Comparison of ENCODE assay signal across 9 cellular contexts in genomic region chr19:38721977-38722773, GRCh38. TPM values are rescaled to one million over a fixed set of nuclear protein-coding genes. Genes with fewer than 3 reads are reported as not detected.
DNase-seq lines count a peak whose midpoint lies in the region; ATAC-seq, FAIRE-seq and TF ChIP-seq lines count a peak whose summit lies in the region.
"Had no signal": no experiment of that assay in that cellular context is flagged by ENCODE, and none has a peak within 500 bp of the region (broad histone marks: within the 10 kb centered on the region; RNA-seq: fewer than 3 reads in every experiment).

No MANE protein-coding gene starts in this region.

- no peaks in the 10 kb centered on the region for H3K27me3 Mint-ChIP-seq in activated CD8-positive, alpha-beta memory T cell treated with anti-CD3 and anti-CD28 coated beads, Interleukin-2, amount 10 ng/mL, durations not matched to agents 7 days and 5 days
- no peaks in the 10 kb centered on the region for H3K27me3 Mint-ChIP-seq in activated naive CD4-positive, alpha-beta T cell treated with anti-CD3 and anti-CD28 coated beads, Interleukin-2, amount 10 ng/mL, durations not matched to agents 7 days and 5 days

- H3K27ac ChIP-seq in pancreas (peak overlapping the region; percentile 24 to 70 (median 59)), colonic mucosa (no peak overlapping the region)

- H3K27ac Mint-ChIP-seq in activated CD8-positive, alpha-beta memory T cell treated with anti-CD3 and anti-CD28 coated beads, Interleukin-2, amount 10 ng/mL, durations not matched to agents 7 days and 5 days: no peak overlapping the region
- no peak overlapping the region for H3K27ac Mint-ChIP-seq in activated naive CD4-positive, alpha-beta T cell treated with anti-CD3 and anti-CD28 coated beads, Interleukin-2, amount 10 ng/mL, durations not matched to agents 7 days and 5 days

- no peaks in the 10 kb centered on the region for H3K27me3 ChIP-seq in pancreas
- H3K27me3 ChIP-seq in colonic mucosa: no peaks in the 10 kb centered on the region

- CTCF ChIA-PET in activated CD8-positive, alpha-beta memory T cell treated with anti-CD3 and anti-CD28 coated beads, Interleukin-2, amount 10 ng/mL, durations not matched to agents 7 days and 5 days (lab: Charles Lee): interaction anchor here (2.8 kb wide), 1 partner anchor 11 kb away, joined by 8 read pairs; no protein-coding TSS in a partner anchor
- CTCF ChIA-PET in activated naive CD4-positive, alpha-beta T cell treated with anti-CD3 and anti-CD28 coated beads, Interleukin-2, amount 10 ng/mL, durations not matched to agents 7 days and 5 days (lab: Charles Lee): interaction anchor here (1.3 kb wide), 1 partner anchor 208 kb away, joined by 5 read pairs; the partner anchor contains the start of genes MRPS12 and SARS2

- no peaks in the 10 kb centered on the region for H3K9me3 Mint-ChIP-seq in activated CD8-positive, alpha-beta memory T cell treated with anti-CD3 and anti-CD28 coated beads, Interleukin-2, amount 10 ng/mL, durations not matched to agents 7 days and 5 days (ENCODE audit: low read depth)
- no peaks in the 10 kb centered on the region for H3K9me3 Mint-ChIP-seq in activated naive CD4-positive, alpha-beta T cell treated with anti-CD3 and anti-CD28 coated beads, Interleukin-2, amount 10 ng/mL, durations not matched to agents 7 days and 5 days

- no peak overlapping the region for H3K4me3 ChIP-seq in pancreas
- H3K4me3 ChIP-seq in colonic mucosa: no peak overlapping the region

- no peaks in the 10 kb centered on the region for H3K4me1 ChIP-seq in pancreas
- no peaks in the 10 kb centered on the region for H3K4me1 ChIP-seq in colonic mucosa

- peaks cover 5% of the 10 kb centered on the region for H3K4me1 Mint-ChIP-seq in activated CD8-positive, alpha-beta memory T cell treated with anti-CD3 and anti-CD28 coated beads, Interleukin-2, amount 10 ng/mL, durations not matched to agents 7 days and 5 days
- H3K4me1 Mint-ChIP-seq in activated naive CD4-positive, alpha-beta T cell treated with anti-CD3 and anti-CD28 coated beads, Interleukin-2, amount 10 ng/mL, durations not matched to agents 7 days and 5 days: no peaks in the 10 kb centered on the region

- peak; percentile 47 for DNase-seq in astrocyte of the hippocampus (ENCODE audit: low read depth, low spot score)
- DNase-seq in left ventricle myocardium superior: peak; percentile 72
- DNase-seq in pancreas: peak in 1 of 6 donors; percentile 29
- DNase-seq in activated CD8-positive, alpha-beta memory T cell treated with anti-CD3 and anti-CD28 coated beads, Interleukin-2, amount 10 ng/mL, durations not matched to agents 7 days and 5 days: no peak
- no peak for DNase-seq in activated naive CD4-positive, alpha-beta T cell treated with anti-CD3 and anti-CD28 coated beads, Interleukin-2, amount 10 ng/mL, durations not matched to agents 7 days and 5 days
- no peak for DNase-seq in D721Med (ENCODE audit: insufficient read length, low spot score)
- DNase-seq in colonic mucosa: no peak

- TF ChIP-seq CTCF in pancreas (IDR thresholded peaks at IDR 0.05) (no peak), D721Med (IDR thresholded peaks at IDR 0.05; ENCODE audit: insufficient read depth, missing control alignments) (no peak), colonic mucosa (IDR thresholded peaks at IDR 0.05) (no peak)

- peaks cover 15% of the 10 kb centered on the region for H3K36me3 Mint-ChIP-seq in activated CD8-positive, alpha-beta memory T cell treated with anti-CD3 and anti-CD28 coated beads, Interleukin-2, amount 10 ng/mL, durations not matched to agents 7 days and 5 days
- H3K36me3 Mint-ChIP-seq in activated naive CD4-positive, alpha-beta T cell treated with anti-CD3 and anti-CD28 coated beads, Interleukin-2, amount 10 ng/mL, durations not matched to agents 7 days and 5 days: peaks cover 12% of the 10 kb centered on the region

- peak overlapping the region in 1 of 2 donors; percentile 19 for H3K9ac ChIP-seq in colonic mucosa (ENCODE audit: low read depth in 2 of 2, low read length in 2 of 2)

- WGBS in pancreas, 2 donors: 53 to 55% methylated on average over 17 of the region's 17 CpGs

- peaks cover 9 to 85% (median 69%) of the 10 kb centered on the region in 3 donors for H3K36me3 ChIP-seq in pancreas
- peaks cover 88% of the 10 kb centered on the region for H3K36me3 ChIP-seq in colonic mucosa

- intact Hi-C loops in left ventricle myocardium superior (cut with micrococcal nuclease): no loop called here
- intact Hi-C loops in pancreas (cut with DNase I): no loop called here
- intact Hi-C loops in colonic mucosa (cut with DNase I): no loop called here

- peak; percentile 17 for ATAC-seq in left ventricle myocardium superior
- peak in 2 of 4 donors; percentile 39 for ATAC-seq in pancreas
- no peak for ATAC-seq in activated CD8-positive, alpha-beta memory T cell treated with anti-CD3 and anti-CD28 coated beads, Interleukin-2, amount 10 ng/mL, durations not matched to agents 7 days and 5 days

- H3K4me3 Mint-ChIP-seq in activated CD8-positive, alpha-beta memory T cell treated with anti-CD3 and anti-CD28 coated beads, Interleukin-2, amount 10 ng/mL, durations not matched to agents 7 days and 5 days: no peak overlapping the region
- H3K4me3 Mint-ChIP-seq in activated naive CD4-positive, alpha-beta T cell treated with anti-CD3 and anti-CD28 coated beads, Interleukin-2, amount 10 ng/mL, durations not matched to agents 7 days and 5 days: no peak overlapping the region

- no peaks in the 10 kb centered on the region for H3K9me3 ChIP-seq in pancreas
- no peaks in the 10 kb centered on the region for H3K9me3 ChIP-seq in colonic mucosa

- FAIRE-seq in pancreas (lab: Jason Lieb, UNC) (no peak), D721Med (lab: Jason Lieb, UNC) (no peak)
- FAIRE-seq: GM19239 had no signal

RNA-seq across cellular contexts. Expression of gene CAPN12, which starts 22.1 kb away (rescaled TPM):
- total RNA-seq in left ventricle myocardium superior (not detected), pancreas (1 to 10 TPM; 2.3 to 8.8 (median 7.1) TPM), colonic mucosa (1 to 10 TPM; 5.2 to 5.7 TPM)
- 10 to 100 TPM; 40.4 to 46.3 TPM for polyA plus RNA-seq in pancreas
- 10 to 100 TPM in 1 of 2 experiments, 1 to 10 TPM in 1; 8.4 to 17.5 TPM for total RNA-seq in activated CD8-positive, alpha-beta memory T cell treated with anti-CD3 and anti-CD28 coated beads, Interleukin-2, amount 10 ng/mL, durations not matched to agents 7 days and 5 days

RNA-seq across cellular contexts. Expression of gene LGALS7, which starts 51.1 kb away (rescaled TPM):
- total RNA-seq in left ventricle myocardium superior (not detected), pancreas (not detected), colonic mucosa (not detected)
- not detected for polyA plus RNA-seq in pancreas
- total RNA-seq in activated CD8-positive, alpha-beta memory T cell treated with anti-CD3 and anti-CD28 coated beads, Interleukin-2, amount 10 ng/mL, durations not matched to agents 7 days and 5 days: not detected
- total RNA-seq: pulmonary artery endothelial cell had no signal

Comparison
In these comparisons a context has a peak if more than half of its experiments do, and no peak if none do; other contexts are left out.
1. DNase-seq: peak in astrocyte of the hippocampus (single experiment) and left ventricle myocardium superior (single experiment); none in activated CD8-positive, alpha-beta memory T cell treated with anti-CD3 and anti-CD28 coated beads, Interleukin-2, amount 10 ng/mL, durations not matched to agents 7 days and 5 days (single experiment), activated naive CD4-positive, alpha-beta T cell treated with anti-CD3 and anti-CD28 coated beads, Interleukin-2, amount 10 ng/mL, durations not matched to agents 7 days and 5 days (single experiment), D721Med (single experiment) and colonic mucosa (single experiment).